21 cellular contexts compared by ENCODE assay signal in the genomic region with DNA sequence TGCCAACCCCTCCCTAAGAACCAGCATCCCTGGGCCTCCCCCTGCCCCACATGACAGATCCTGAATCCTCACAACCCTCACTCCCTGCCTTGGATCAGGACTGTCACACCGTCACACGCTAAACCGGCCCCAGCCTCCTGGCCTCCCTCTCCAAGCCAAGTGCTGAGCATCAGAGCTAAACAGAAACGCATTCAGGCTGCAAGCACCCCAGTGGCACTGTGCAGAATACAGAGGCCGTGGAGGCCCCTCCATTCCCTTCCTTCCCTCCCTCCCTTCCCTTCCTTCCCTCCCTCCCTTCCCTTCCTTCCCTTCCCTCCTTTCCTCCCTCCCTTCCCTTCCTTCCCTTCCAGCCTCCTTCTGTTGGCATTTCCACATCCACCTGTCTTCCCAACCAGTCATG. TPM values are rescaled to one million over a fixed set of nuclear protein-coding genes. Genes with fewer than 3 reads are reported as not detected.
DNase-seq lines count a peak whose midpoint lies in the region; ATAC-seq and TF ChIP-seq lines count a peak whose summit lies in the region.
"Had no signal": no experiment of that assay in that cellular context is flagged by ENCODE, and none has a peak within 500 bp of the region (broad histone marks: within the 10 kb centered on the region; RNA-seq: fewer than 3 reads in every experiment).

No MANE protein-coding gene starts in this region.

- peaks cover 33% of the 10 kb centered on the region for H4K20me1 ChIP-seq in BLaER1

- intact Hi-C loops in activated CD8-positive, alpha-beta T cell treated with anti-CD3 and anti-CD28 coated beads for 36 hours (cut with micrococcal nuclease) = no loop called here

- CTCF ChIA-PET in activated CD8-positive, alpha-beta T cell treated with anti-CD3 and anti-CD28 coated beads, Interleukin-2, amount 10 ng/mL, durations not matched to agents 7 days and 5 days (lab: Charles Lee) = no interaction called here
- CTCF ChIA-PET in activated CD8-positive, alpha-beta T cell treated with anti-CD3 and anti-CD28 coated beads for 36 hours (lab: Charles Lee) = no interaction called here
- CTCF ChIA-PET in HEK293 (lab: Yijun Ruan, JAX) = no interaction called here

- H3K9ac ChIP-seq in BLaER1 = no peak overlapping the region

- H3K27me3 Mint-ChIP-seq in activated CD8-positive, alpha-beta T cell treated with anti-CD3 and anti-CD28 coated beads, Interleukin-2, amount 10 ng/mL, durations not matched to agents 7 days and 5 days (ENCODE audit: low read depth) = no peaks in the 10 kb centered on the region
- no peaks in the 10 kb centered on the region for H3K27me3 Mint-ChIP-seq in activated CD8-positive, alpha-beta T cell treated with anti-CD3 and anti-CD28 coated beads for 36 hours
- peaks cover 9% of the 10 kb centered on the region for H3K27me3 Mint-ChIP-seq in endothelial cell (ENCODE audit: unreplicated experiment)
- H3K27me3 Mint-ChIP-seq: B cell; CD4-positive, alpha-beta T cell; CD8-positive, alpha-beta memory T cell had no signal

- H3K4me1 Mint-ChIP-seq in activated CD8-positive, alpha-beta T cell treated with anti-CD3 and anti-CD28 coated beads, Interleukin-2, amount 10 ng/mL, durations not matched to agents 7 days and 5 days (ENCODE audit: low read depth) = peaks cover 4% of the 10 kb centered on the region
- no peaks in the 10 kb centered on the region for H3K4me1 Mint-ChIP-seq in activated CD8-positive, alpha-beta T cell treated with anti-CD3 and anti-CD28 coated beads for 36 hours (ENCODE audit: low read depth)
- H3K4me1 Mint-ChIP-seq in endothelial cell (ENCODE audit: unreplicated experiment) = peaks cover 15% of the 10 kb centered on the region
- H3K4me1 Mint-ChIP-seq: B cell had no signal

- peak overlapping the region; percentile 64; the same call in 1 of the 2 replicates for H3K27ac ChIP-seq in BLaER1
- H3K27ac ChIP-seq in HEK293 (ENCODE audit: extremely low read depth, low read depth, low read length) = no peak overlapping the region
- H3K27ac ChIP-seq: 22Rv1 had no signal

- no peaks in the 10 kb centered on the region for H3K9me3 ChIP-seq in BLaER1
- no peaks in the 10 kb centered on the region for H3K9me3 ChIP-seq in HEK293 (ENCODE audit: control insufficient read depth, insufficient read depth, low read depth, low read length)
- H3K9me3 ChIP-seq: BLaER1 treated with 17β-estradiol and CSF1 and Interleukin-3, amounts not matched to agents 10 nM and 100 nM had no signal

- POLR2A ChIA-PET in activated CD8-positive, alpha-beta T cell treated with anti-CD3 and anti-CD28 coated beads, Interleukin-2, amount 10 ng/mL, durations not matched to agents 7 days and 5 days (lab: Charles Lee) = no interaction called here
- POLR2A ChIA-PET in activated CD8-positive, alpha-beta T cell treated with anti-CD3 and anti-CD28 coated beads for 36 hours (lab: Charles Lee) = interaction anchor here (0.6 kb wide), 1 partner anchor 82 kb away, joined by 3 read pairs; no protein-coding TSS in a partner anchor
- POLR2A ChIA-PET in HEK293 (lab: Yijun Ruan, JAX) = no interaction called here

- H3K4me1 ChIP-seq in BLaER1 (peaks cover 23% of the 10 kb centered on the region), HEK293 (ENCODE audit: control insufficient read depth, insufficient read depth, low read length) (no peaks in the 10 kb centered on the region)

- no peak for TF ChIP-seq CTCF in activated CD8-positive, alpha-beta T cell treated with anti-CD3 and anti-CD28 coated beads for 36 hours (IDR thresholded peaks at IDR 0.05)
- no peak for TF ChIP-seq CTCF in HEK293 (tag by site-specific recombination; IDR thresholded peaks at IDR 0.05)
- TF ChIP-seq CTCF in endothelial cell (IDR thresholded peaks at IDR 0.05; ENCODE audit: unreplicated experiment) = no peak

- H3K4me3 Mint-ChIP-seq in activated CD8-positive, alpha-beta T cell treated with anti-CD3 and anti-CD28 coated beads, Interleukin-2, amount 10 ng/mL, durations not matched to agents 7 days and 5 days = no peak overlapping the region
- H3K4me3 Mint-ChIP-seq in activated CD8-positive, alpha-beta T cell treated with anti-CD3 and anti-CD28 coated beads for 36 hours = no peak overlapping the region
- H3K4me3 Mint-ChIP-seq in endothelial cell (ENCODE audit: unreplicated experiment) = no peak overlapping the region
- H3K4me3 Mint-ChIP-seq: B cell; CD14-positive monocyte; CD4-positive, alpha-beta T cell; CD8-positive, alpha-beta memory T cell had no signal

- peak overlapping the region; percentile 12 for H3K27ac Mint-ChIP-seq in activated CD8-positive, alpha-beta T cell treated with anti-CD3 and anti-CD28 coated beads, Interleukin-2, amount 10 ng/mL, durations not matched to agents 7 days and 5 days
- no peak overlapping the region for H3K27ac Mint-ChIP-seq in activated CD8-positive, alpha-beta T cell treated with anti-CD3 and anti-CD28 coated beads for 36 hours
- H3K27ac Mint-ChIP-seq in endothelial cell (ENCODE audit: unreplicated experiment) = peak overlapping the region; percentile 59
- H3K27ac Mint-ChIP-seq: B cell; CD4-positive, alpha-beta T cell; CD8-positive, alpha-beta memory T cell had no signal

- no peak for ATAC-seq in activated CD8-positive, alpha-beta T cell treated with anti-CD3 and anti-CD28 coated beads, Interleukin-2, amount 10 ng/mL, durations not matched to agents 7 days and 5 days
- ATAC-seq in activated CD8-positive, alpha-beta T cell treated with anti-CD3 and anti-CD28 coated beads for 36 hours = no peak
- no peak for ATAC-seq in GM21737 (IDR thresholded peaks at IDR 0.05; ENCODE audit: unreplicated experiment)
- ATAC-seq: GM12878 had no signal

- no peaks in the 10 kb centered on the region for H3K9me3 Mint-ChIP-seq in activated CD8-positive, alpha-beta T cell treated with anti-CD3 and anti-CD28 coated beads, Interleukin-2, amount 10 ng/mL, durations not matched to agents 7 days and 5 days (ENCODE audit: insufficient read depth)
- no peaks in the 10 kb centered on the region for H3K9me3 Mint-ChIP-seq in activated CD8-positive, alpha-beta T cell treated with anti-CD3 and anti-CD28 coated beads for 36 hours
- H3K9me3 Mint-ChIP-seq in endothelial cell (ENCODE audit: unreplicated experiment) = no peaks in the 10 kb centered on the region
- H3K9me3 Mint-ChIP-seq: CD14-positive monocyte; CD4-positive, alpha-beta T cell; CD8-positive, alpha-beta memory T cell had no signal

- no peak overlapping the region for H3K4me2 ChIP-seq in BLaER1

- no peak overlapping the region for H3K4me3 ChIP-seq in BLaER1
- H3K4me3 ChIP-seq in HEK293 (ENCODE audit: low read depth, low read length) = no peak overlapping the region
- H3K4me3 ChIP-seq: BLaER1 treated with 17β-estradiol and CSF1 and Interleukin-3, amounts not matched to agents 10 nM and 100 nM; GM12878 had no signal

- H3K36me3 Mint-ChIP-seq in activated CD8-positive, alpha-beta T cell treated with anti-CD3 and anti-CD28 coated beads, Interleukin-2, amount 10 ng/mL, durations not matched to agents 7 days and 5 days (ENCODE audit: low read depth) = peaks cover 74% of the 10 kb centered on the region
- peaks cover 48% of the 10 kb centered on the region for H3K36me3 Mint-ChIP-seq in activated CD8-positive, alpha-beta T cell treated with anti-CD3 and anti-CD28 coated beads for 36 hours (ENCODE audit: low read depth)
- H3K36me3 Mint-ChIP-seq in endothelial cell (ENCODE audit: low read depth, unreplicated experiment) = peaks cover 46% of the 10 kb centered on the region

- DNase-seq in activated CD8-positive, alpha-beta T cell treated with anti-CD3 and anti-CD28 coated beads, Interleukin-2, amount 10 ng/mL, durations not matched to agents 7 days and 5 days = no peak
- no peak for DNase-seq in activated CD8-positive, alpha-beta T cell treated with anti-CD3 and anti-CD28 coated beads for 36 hours
- DNase-seq in endothelial cell (ENCODE audit: low spot score) (no peak), NK-92 (lab: John Stamatoyannopoulos, UW; ENCODE audit: unreplicated experiment) (no peak), NCI-H2196 treated with DMSO at 0.1 percent for 48 hours (lab: John Stamatoyannopoulos, UW; ENCODE audit: unreplicated experiment) (no peak)
- DNase-seq: CD4-positive, alpha-beta T cell; CD8-positive, alpha-beta memory T cell; DMS 273 treated with DMSO at 0.1 percent for 48 hours; DMS79; EL; GDM1; GOT3; HCEC 1CT had no signal

- H3K36me3 ChIP-seq in BLaER1 (peaks cover 99% of the 10 kb centered on the region), HEK293 (ENCODE audit: control insufficient read depth in 2 of 2, insufficient read depth in 1 of 2, low read length in 2 of 2) (peaks cover 55 to 93% of the 10 kb centered on the region in 2 experiments)

- H3K27me3 ChIP-seq in BLaER1 = no peaks in the 10 kb centered on the region
- H3K27me3 ChIP-seq: BLaER1 treated with 17β-estradiol and CSF1 and Interleukin-3, amounts not matched to agents 10 nM and 100 nM had no signal

TF ChIP-seq in HEK293, 187 proteins besides CTCF, POLR2A, EP300 and RAD21:
- TF ChIP-seq ZNF366 (tag by site-specific recombination; conservative IDR thresholded peaks at IDR 0.05) (0 out of 2 replicates have a peak, but pooled peaks have one; percentile 28), SP7 (tag by site-specific recombination; IDR thresholded peaks at IDR 0.05) (no peak)

RNA-seq across cellular contexts. Expression of a gene that starts 12.6 kb away (rescaled TPM):
- total RNA-seq in activated CD8-positive, alpha-beta T cell treated with anti-CD3 and anti-CD28 coated beads, Interleukin-2, amount 10 ng/mL, durations not matched to agents 7 days and 5 days = 100 to 1,000 TPM; 200 to 202 TPM
- total RNA-seq in activated CD8-positive, alpha-beta T cell treated with anti-CD3 and anti-CD28 coated beads for 36 hours = 100 to 1,000 TPM; 115 to 121 TPM
- 137 TPM for total RNA-seq in endothelial cell (ENCODE audit: unreplicated experiment)

RNA-seq across cellular contexts. Expression of a gene that starts 12.8 kb away (rescaled TPM):
- 10 to 100 TPM; 38.0 to 40.6 TPM for total RNA-seq in activated CD8-positive, alpha-beta T cell treated with anti-CD3 and anti-CD28 coated beads, Interleukin-2, amount 10 ng/mL, durations not matched to agents 7 days and 5 days
- total RNA-seq in activated CD8-positive, alpha-beta T cell treated with anti-CD3 and anti-CD28 coated beads for 36 hours = 10 to 100 TPM; 14.3 TPM
- total RNA-seq in endothelial cell (ENCODE audit: unreplicated experiment) = 18.6 TPM

RNA-seq across cellular contexts. Expression of a gene that starts 36.1 kb away (rescaled TPM):
- total RNA-seq in activated CD8-positive, alpha-beta T cell treated with anti-CD3 and anti-CD28 coated beads, Interleukin-2, amount 10 ng/mL, durations not matched to agents 7 days and 5 days = 10 to 100 TPM; 59.3 to 59.8 TPM
- 10 to 100 TPM; 69.6 to 73.2 TPM for total RNA-seq in activated CD8-positive, alpha-beta T cell treated with anti-CD3 and anti-CD28 coated beads for 36 hours
- 43.9 TPM for total RNA-seq in endothelial cell (ENCODE audit: unreplicated experiment)

RNA-seq across cellular contexts. Expression of a gene that starts 56.0 kb away (rescaled TPM):
- total RNA-seq in activated CD8-positive, alpha-beta T cell treated with anti-CD3 and anti-CD28 coated beads, Interleukin-2, amount 10 ng/mL, durations not matched to agents 7 days and 5 days = not detected
- total RNA-seq in activated CD8-positive, alpha-beta T cell treated with anti-CD3 and anti-CD28 coated beads for 36 hours = not detected
- total RNA-seq in endothelial cell (ENCODE audit: unreplicated experiment) = not detected
- total RNA-seq: B cell; CD4-positive, alpha-beta T cell; CD8-positive, alpha-beta memory T cell; GM12878 had no signal
